In genomic region chr5:6286404-6286803, GRCh38 we compare ENCODE assay signal across 3 cellular contexts.
"Had no signal": no experiment of that assay in that cellular context is flagged by ENCODE, and none has a peak within 500 bp of the region (broad histone marks: within the 10 kb centered on the region; RNA-seq: fewer than 3 reads in every experiment).

No MANE protein-coding gene starts in this region.

- DNase-seq: GDM1, GF-D8 had no signal

- H3K4me3 ChIP-seq: GM12878 had no signal

- ATAC-seq: GM12878 had no signal
